In genomic region chr4:113899260-113900177, GRCh38 we compare ENCODE assay signal across 9 cellular contexts.
DNase-seq lines count a peak whose midpoint lies in the region; ATAC-seq lines count a peak whose summit lies in the region.
"Had no signal": no experiment of that assay in that cellular context is flagged by ENCODE, and none has a peak within 500 bp of the region (broad histone marks: within the 10 kb centered on the region; RNA-seq: fewer than 3 reads in every experiment).

No MANE protein-coding gene starts in this region.

- no peaks in the 10 kb centered on the region for H3K9me3 ChIP-seq in MG63

- H3K4me3 ChIP-seq in MG63, result no peak overlapping the region

- no peaks in the 10 kb centered on the region for H3K27me3 ChIP-seq in MG63

- ATAC-seq in GM18873 (IDR thresholded peaks at IDR 0.05; ENCODE audit: low FRiP score, unreplicated experiment) (peak; percentile 90), HG02678 (IDR thresholded peaks at IDR 0.05; ENCODE audit: unreplicated experiment) (peak; percentile 91)
- ATAC-seq: left cardiac atrium had no signal

- peak; percentile 82 for DNase-seq in NOMO-1 treated with DMSO at 0.1 percent for 48 hours (lab: John Stamatoyannopoulos, UW; ENCODE audit: unreplicated experiment)
- peak; percentile 34 for DNase-seq in glomerular visceral epithelial cell (ENCODE audit: extremely low spot score)
- no peak for DNase-seq in DMS114 treated with DMSO at 0.1 percent for 48 hours (lab: John Stamatoyannopoulos, UW; ENCODE audit: unreplicated experiment)
- DNase-seq in cerebellar cortex (ENCODE audit: low spot score), result no peak
- DNase-seq in MG63, result no peak
- DNase-seq in OCI-M1 (lab: John Stamatoyannopoulos, UW), result no peak
- DNase-seq: left cardiac atrium had no signal

- H3K36me3 ChIP-seq in MG63, result peaks cover 54% of the 10 kb centered on the region

Comparison
In these comparisons a context has a peak if more than half of its experiments do, and no peak if none do; other contexts are left out.
1. DNase-seq: peak in NOMO-1 treated with DMSO at 0.1 percent for 48 hours (single experiment) and glomerular visceral epithelial cell (single experiment); none in DMS114 treated with DMSO at 0.1 percent for 48 hours (single experiment), cerebellar cortex (single experiment), MG63 (single experiment) and OCI-M1 (single experiment).